In genomic region chr4:89868261-89868660, GRCh38 we compare ENCODE assay signal across 15 cellular contexts.
A peak's percentile ranks its signal among the peaks of the same experiment; 100 is the strongest.
DNase-seq lines count a peak whose midpoint lies in the region; ATAC-seq, FAIRE-seq and TF ChIP-seq lines count a peak whose summit lies in the region.
"Had no signal": no experiment of that assay in that cellular context is flagged by ENCODE, and none has a peak within 500 bp of the region (broad histone marks: within the 10 kb centered on the region; RNA-seq: fewer than 3 reads in every experiment).

No MANE protein-coding gene starts in this region.

- DNase-seq in fibroblast of gingiva (ENCODE audit: low read depth) (peak; percentile 52), fibroblast of pulmonary artery (ENCODE audit: low read depth) (peak; percentile 2), GM03348 (ENCODE audit: low spot score) (no peak)
- DNase-seq: Caco-2; Calu3; CD4-positive, alpha-beta T cell; CD8-positive, alpha-beta T cell; DMS79 treated with DMSO at 0.1 percent for 48 hours; GDM1 had no signal

- peak; percentile 78 for FAIRE-seq in G401.6 (lab: Jason Lieb, UNC)
- FAIRE-seq: A549, GM12891 had no signal

- no peak for ATAC-seq in HG03159 (IDR thresholded peaks at IDR 0.05; ENCODE audit: unreplicated experiment)
- ATAC-seq in GM18909 (IDR thresholded peaks at IDR 0.05; ENCODE audit: poor library complexity, unreplicated experiment), result no peak
- ATAC-seq: A549; CD8-positive, alpha-beta T cell had no signal

- no peak for TF ChIP-seq CTCF in fibroblast of pulmonary artery (IDR thresholded peaks at IDR 0.05; ENCODE audit: low read length, missing control alignments)

- H3K4me3 ChIP-seq in fibroblast of pulmonary artery (replicated peaks; ENCODE audit: low read depth, low read length), result no peak overlapping the region
- H3K4me3 ChIP-seq: A549; BLaER1 treated with 17β-estradiol and CSF1 and Interleukin-3, amounts not matched to agents 10 nM and 100 nM had no signal
